24 cellular contexts compared by ENCODE assay signal in the genomic region with DNA sequence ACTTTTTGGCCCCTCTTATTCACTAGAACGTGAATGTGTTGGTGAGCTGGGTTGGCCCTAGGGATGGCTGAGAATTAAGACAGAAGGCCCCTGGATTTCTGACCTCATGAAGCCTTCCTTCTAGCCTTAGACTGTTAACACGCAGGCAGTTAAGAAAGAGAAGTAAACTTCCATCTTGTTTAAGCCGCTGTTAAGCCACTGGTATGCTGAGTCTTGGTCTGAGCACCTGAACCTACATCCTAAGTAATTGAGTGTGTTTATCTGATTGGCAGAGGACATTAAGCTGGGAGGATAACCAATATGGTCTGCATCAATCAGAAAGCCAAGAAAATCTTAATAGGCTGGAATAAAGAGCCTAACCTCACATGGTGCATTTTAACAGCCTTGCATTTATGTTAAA.
"Had no signal": no experiment of that assay in that cellular context is flagged by ENCODE, and none has a peak within 500 bp of the region (broad histone marks: within the 10 kb centered on the region; RNA-seq: fewer than 3 reads in every experiment).

No MANE protein-coding gene starts in this region.

- H3K4me1 Mint-ChIP-seq: mesothelial cell of epicardium; natural killer cell; nephron progenitor cell; stimulated activated memory B cell treated with anti-CD40 and anti-IgM and Interleukin-4, amounts not matched to agents 10 μg/mL and 1 μg/mL and 100 μg/mL, for 72 hours; stimulated activated naive CD8-positive, alpha-beta T cell treated with anti-CD3 and anti-CD28 coated beads, Interleukin-15, amount 100 ng/mL, for 72 hours had no signal

- H3K9me3 Mint-ChIP-seq: mesothelial cell of epicardium, naive B cell, natural killer cell, nephron progenitor cell, type B pancreatic cell had no signal

- H3K36me3 Mint-ChIP-seq: mesothelial cell of epicardium; natural killer cell; stimulated activated memory B cell treated with anti-CD40 and anti-IgM and Interleukin-4, amounts not matched to agents 10 μg/mL and 1 μg/mL and 100 μg/mL, for 72 hours; type B pancreatic cell had no signal

- H3K27me3 Mint-ChIP-seq: naive B cell; progenitor cell of endocrine pancreas; stimulated activated memory B cell treated with anti-CD40 and anti-IgM and Interleukin-4, amounts not matched to agents 10 μg/mL and 1 μg/mL and 100 μg/mL, for 72 hours; stimulated activated naive CD8-positive, alpha-beta T cell treated with anti-CD3 and anti-CD28 coated beads, Interleukin-15, amount 100 ng/mL, for 72 hours; type B pancreatic cell had no signal

- H3K27ac Mint-ChIP-seq: mesothelial cell of epicardium; natural killer cell; nephron progenitor cell; progenitor cell of endocrine pancreas; stimulated activated memory B cell treated with anti-CD40 and anti-IgM and Interleukin-4, amounts not matched to agents 10 μg/mL and 1 μg/mL and 100 μg/mL, for 72 hours; stimulated activated naive CD8-positive, alpha-beta T cell treated with anti-CD3 and anti-CD28 coated beads, Interleukin-15, amount 100 ng/mL, for 72 hours; type B pancreatic cell had no signal

- H3K27ac ChIP-seq: left ventricle myocardium inferior, ovary, right atrium auricular region, right lobe of liver, tibial nerve, uterus had no signal

- H3K27me3 ChIP-seq: ovary, right atrium auricular region, right lobe of liver, tibial nerve, uterus had no signal

- H3K4me2 ChIP-seq: smooth muscle cell had no signal

- DNase-seq: islet precursor cell; left ventricle myocardium inferior; mesendoderm; naive B cell; natural killer cell; nephron progenitor cell; ovary; right lobe of liver; stimulated activated CD4-positive, alpha-beta T cell treated with anti-CD3 and anti-CD28 coated beads, Interleukin-1b, Interleukin-23, amount 100 ng/mL, for 48 hours; stimulated activated CD4-positive, alpha-beta T cell treated with anti-CD3 and anti-CD28 coated beads, Interleukin-2, amount 100 ng/mL, for 48 hours; stimulated activated CD4-positive, alpha-beta T cell treated with anti-CD3 and anti-CD28 coated beads, Interleukin-4, amount 100 ng/mL, for 4 hours; stimulated activated CD8-positive, alpha-beta memory T cell treated with anti-CD3 and anti-CD28 coated beads, Interleukin-4, amount 100 ng/mL, for 48 hours; stimulated activated naive CD4-positive, alpha-beta T cell treated with Interleukin-2 at 50 U/mL for 16 hours; stimulated activated naive CD8-positive, alpha-beta T cell treated with anti-CD3 and anti-CD28 coated beads, Interleukin-15, amount 100 ng/mL, for 72 hours; substantia nigra; uterus had no signal

- H3K4me1 ChIP-seq: left ventricle myocardium inferior, right atrium auricular region, right lobe of liver, tibial nerve, uterus had no signal

- H3K36me3 ChIP-seq: left ventricle myocardium inferior, ovary, right atrium auricular region, right lobe of liver, tibial nerve, uterus had no signal

- H3K9me3 ChIP-seq: left ventricle myocardium inferior, ovary, right atrium auricular region, right lobe of liver, tibial nerve, uterus had no signal

- H3K4me3 Mint-ChIP-seq: mesothelial cell of epicardium; naive B cell; natural killer cell; nephron progenitor cell; stimulated activated memory B cell treated with anti-CD40 and anti-IgM and Interleukin-4, amounts not matched to agents 10 μg/mL and 1 μg/mL and 100 μg/mL, for 72 hours; stimulated activated naive CD8-positive, alpha-beta T cell treated with anti-CD3 and anti-CD28 coated beads, Interleukin-15, amount 100 ng/mL, for 72 hours; type B pancreatic cell had no signal

- H3K4me3 ChIP-seq: left ventricle myocardium inferior, lung, ovary, right atrium auricular region, right lobe of liver, smooth muscle cell, tibial nerve, uterus had no signal

- ATAC-seq: natural killer cell; right lobe of liver; stimulated activated memory B cell treated with anti-CD40 and anti-IgM and Interleukin-4, amounts not matched to agents 10 μg/mL and 1 μg/mL and 100 μg/mL, for 72 hours; stimulated activated naive CD8-positive, alpha-beta T cell treated with anti-CD3 and anti-CD28 coated beads, Interleukin-15, amount 100 ng/mL, for 72 hours had no signal
